In genomic region chr4:24470681-24471622, GRCh38 we compare ENCODE assay signal across 8 cellular contexts.
DNase-seq lines count a peak whose midpoint lies in the region; ATAC-seq, FAIRE-seq and TF ChIP-seq lines count a peak whose summit lies in the region.

No MANE protein-coding gene starts in this region.

- no peak for TF ChIP-seq EP300 in Ishikawa (IDR thresholded peaks at IDR 0.05; ENCODE audit: borderline replicate concordance)

- peak overlapping the region; percentile 27 for H3K4me3 ChIP-seq in fibroblast of mammary gland (ENCODE audit: control insufficient read depth, low read depth, low read length)

- FAIRE-seq in urothelium cell line (lab: Jason Lieb, UNC): no peak

- peak overlapping the region; percentile 94 to 96 (median 95) for H3K4me3 Mint-ChIP-seq in nephron

- peaks cover 17% of the 10 kb centered on the region for H3K4me1 Mint-ChIP-seq in nephron

- H3K36me3 Mint-ChIP-seq in nephron (ENCODE audit: low read depth): no peaks in the 10 kb centered on the region

- TF ChIP-seq RAD21 in Ishikawa (IDR thresholded peaks at IDR 0.05; ENCODE audit: low read depth): no peak

- no peaks in the 10 kb centered on the region for H3K9me3 Mint-ChIP-seq in nephron

- TF ChIP-seq CTCF in fibroblast of mammary gland (conservative IDR thresholded peaks at IDR 0.05; ENCODE audit: control insufficient read depth, insufficient read depth, low read depth, low read length) (no peak), nephron (IDR thresholded peaks at IDR 0.05; ENCODE audit: unreplicated experiment in 3 of 3) (no peak)

- peak overlapping the region; percentile 28 to 85 (median 66) for H3K27ac Mint-ChIP-seq in nephron

- H3K27me3 Mint-ChIP-seq in nephron (ENCODE audit: low read depth): peaks cover 74% of the 10 kb centered on the region

- ATAC-seq in GM21447 (IDR thresholded peaks at IDR 0.05; ENCODE audit: unreplicated experiment): no peak

- DNase-seq in EL (peak; percentile 39), fibroblast of mammary gland (ENCODE audit: low read depth) (peak; percentile 45), urothelium cell line (ENCODE audit: low spot score) (peak; percentile 19), activated gamma-delta T cell (lab: John Stamatoyannopoulos, UW) (no peak)
- peak; percentile 60 for DNase-seq in activated CD8-positive, alpha-beta memory T cell treated with anti-CD3 and anti-CD28 coated beads, Interleukin-2, amount 50 U/mL, for 48 hours

TF ChIP-seq in Ishikawa, 13 proteins besides CTCF, POLR2A, EP300 and RAD21:
- TF ChIP-seq CREB1 (IDR thresholded peaks at IDR 0.05; ENCODE audit: low read depth): no peak
- 0 out of 2 replicates have a peak, but pooled peaks have one; percentile 7 for TF ChIP-seq YY1 (IDR thresholded peaks at IDR 0.05; ENCODE audit: low read depth)
